In genomic region chr6:129498950-129499870, GRCh38 we compare ENCODE assay signal across 8 cellular contexts.
DNase-seq lines count a peak whose midpoint lies in the region; ATAC-seq and TF ChIP-seq lines count a peak whose summit lies in the region.

No MANE protein-coding gene starts in this region.

- DNase-seq in COLO829 (ENCODE audit: low spot score) (peak; percentile 45), NCI-H748 (lab: John Stamatoyannopoulos, UW; ENCODE audit: unreplicated experiment) (peak; percentile 42), amniotic epithelial cell (ENCODE audit: low read depth) (peak; percentile 66), left ventricle myocardium superior (no peak), smooth muscle cell (lab: John Stamatoyannopoulos, UW; ENCODE audit: unreplicated experiment) (no peak), NCI-H187 (lab: John Stamatoyannopoulos, UW) (no peak)

- H3K27me3 ChIP-seq in smooth muscle cell (ENCODE audit: low read depth), result no peaks in the 10 kb centered on the region

- intact Hi-C loops in left ventricle myocardium superior (cut with micrococcal nuclease), result loop anchor here (5.0 kb wide), 1 partner anchor 78 kb away; no protein-coding TSS in a partner anchor

- peak; percentile 68 for TF ChIP-seq CTCF in smooth muscle cell (IDR thresholded peaks at IDR 0.05; ENCODE audit: borderline replicate concordance, insufficient read depth, poor library complexity, severe bottlenecking)

- H3K27ac ChIP-seq in smooth muscle cell (ENCODE audit: low read depth), result peak overlapping the region; percentile 95

- no peaks in the 10 kb centered on the region for H3K9me3 ChIP-seq in smooth muscle cell (replicated peaks; ENCODE audit: low read depth)

- no peaks in the 10 kb centered on the region for H3K36me3 ChIP-seq in smooth muscle cell (ENCODE audit: low read depth)

- no peak overlapping the region for H3K4me3 ChIP-seq in smooth muscle cell

- H3F3A ChIP-seq in smooth muscle cell (ENCODE audit: low read depth), result peaks cover 11% of the 10 kb centered on the region

- no peak overlapping the region for H3K9ac ChIP-seq in smooth muscle cell (ENCODE audit: low read depth)

- peak overlapping the region; percentile 37 for H3K4me2 ChIP-seq in smooth muscle cell

- H2AFZ ChIP-seq in smooth muscle cell (ENCODE audit: low read depth), result no peak overlapping the region

- ATAC-seq in GM18520 (IDR thresholded peaks at IDR 0.05; ENCODE audit: unreplicated experiment) (peak; percentile 59), HG03060 (IDR thresholded peaks at IDR 0.05; ENCODE audit: low read depth, unreplicated experiment) (peak; percentile 73), left ventricle myocardium superior (peak; percentile 49)

- 25% methylated on average over 9 of the region's 9 CpGs for WGBS in smooth muscle cell (ENCODE audit: low lambda C conversion rate)

- no peaks in the 10 kb centered on the region for H4K20me1 ChIP-seq in smooth muscle cell (ENCODE audit: low read depth)

- no peaks in the 10 kb centered on the region for H3K79me2 ChIP-seq in smooth muscle cell (ENCODE audit: low read depth)

- peaks cover 16% of the 10 kb centered on the region for H3K4me1 ChIP-seq in smooth muscle cell (ENCODE audit: low read depth)

Comparison
In these comparisons a context has a peak if more than half of its experiments do, and no peak if none do; other contexts are left out.
1. DNase-seq: peak in COLO829 (single experiment), NCI-H748 (single experiment) and amniotic epithelial cell (single experiment); none in left ventricle myocardium superior (single experiment), smooth muscle cell (single experiment) and NCI-H187 (0 of 2).
2. Peak in every context shown above with its lines, with median percentiles within 50 percentile points of each other: ATAC-seq.